31 cellular contexts compared by ENCODE assay signal in genomic region chr5:98847054-98847453, GRCh38.
"Had no signal": no experiment of that assay in that cellular context is flagged by ENCODE, and none has a peak within 500 bp of the region (broad histone marks: within the 10 kb centered on the region; RNA-seq: fewer than 3 reads in every experiment).

No MANE protein-coding gene starts in this region.

- H3K4me1 Mint-ChIP-seq: activated B cell treated with CpG ODN at 0.5 μM for 24 hours; activated T-helper 17 cell treated with anti-CD3 and anti-CD28 coated beads, Interleukin-2, amount 50 U/mL, for 72 hours had no signal

- H3K27me3 Mint-ChIP-seq: activated B cell treated with CpG ODN at 0.5 μM for 24 hours; activated CD8-positive, alpha-beta T cell treated with anti-CD3 and anti-CD28 coated beads for 36 hours; activated naive CD8-positive, alpha-beta T cell; activated T-helper 17 cell treated with anti-CD3 and anti-CD28 coated beads, Interleukin-2, amount 50 U/mL, for 72 hours; effector memory CD8-positive, alpha-beta T cell had no signal

- H3K36me3 ChIP-seq: esophagus squamous epithelium, gastroesophageal sphincter, heart right ventricle, WERI-Rb-1 had no signal

- H2AFZ ChIP-seq: hepatocyte had no signal

- H3K9me3 Mint-ChIP-seq: effector memory CD8-positive, alpha-beta T cell; T-helper 2 cell treated with Interferon-gamma antibody and Interleukin-4, amounts not matched to agents 5 μg/mL and 100 μg/mL, for 36 hours had no signal

- FAIRE-seq: colon had no signal

- H3K4me2 ChIP-seq: hepatocyte had no signal

- H3K9me3 ChIP-seq: gastroesophageal sphincter had no signal

- H3K4me3 ChIP-seq: body of pancreas, esophagus squamous epithelium, gastroesophageal sphincter, heart right ventricle, hepatocyte had no signal

- ATAC-seq: activated CD4-positive, CD25-positive, alpha-beta regulatory T cell treated with anti-CD3 and anti-CD28 coated beads, Interleukin-2, amount 50 U/mL, for 24 hours; activated CD8-positive, alpha-beta T cell treated with anti-CD3 and anti-CD28 coated beads for 36 hours; activated T-cell treated with anti-CD3 and anti-CD28 coated beads, Interleukin-2, amount 50 U/mL, for 4 hours; activated T-helper 17 cell treated with anti-CD3 and anti-CD28 coated beads, Interleukin-2, amount 50 U/mL, for 72 hours; body of pancreas; effector memory CD8-positive, alpha-beta T cell; gastroesophageal sphincter; heart right ventricle had no signal

- H3K27ac Mint-ChIP-seq: activated B cell treated with CpG ODN at 0.5 μM for 24 hours; activated CD8-positive, alpha-beta T cell treated with anti-CD3 and anti-CD28 coated beads for 36 hours; activated naive CD8-positive, alpha-beta T cell; activated T-helper 17 cell treated with anti-CD3 and anti-CD28 coated beads, Interleukin-2, amount 50 U/mL, for 72 hours; effector memory CD8-positive, alpha-beta T cell; T-helper 2 cell treated with Interferon-gamma antibody and Interleukin-4, amounts not matched to agents 5 μg/mL and 100 μg/mL, for 36 hours had no signal

- H3K4me3 Mint-ChIP-seq: activated B cell treated with CpG ODN at 0.5 μM for 24 hours; activated CD8-positive, alpha-beta T cell treated with anti-CD3 and anti-CD28 coated beads for 36 hours; activated naive CD8-positive, alpha-beta T cell; activated T-cell treated with anti-CD3 and anti-CD28 coated beads, Interleukin-2, amount 50 U/mL, for 4 hours; activated T-helper 17 cell treated with anti-CD3 and anti-CD28 coated beads, Interleukin-2, amount 50 U/mL, for 72 hours; effector memory CD8-positive, alpha-beta T cell; T-helper 2 cell treated with Interferon-gamma antibody and Interleukin-4, amounts not matched to agents 5 μg/mL and 100 μg/mL, for 36 hours had no signal

- H3K4me1 ChIP-seq: body of pancreas, esophagus squamous epithelium, gastroesophageal sphincter, heart right ventricle had no signal

- H3K27ac ChIP-seq: body of pancreas, esophagus squamous epithelium, gastroesophageal sphincter, heart right ventricle, hepatocyte, WERI-Rb-1 had no signal

- H3K27me3 ChIP-seq: body of pancreas, esophagus squamous epithelium, gastroesophageal sphincter, heart right ventricle, hepatocyte had no signal

- DNase-seq: activated B cell treated with CpG ODN at 0.5 μM for 24 hours; activated CD4-positive, alpha-beta T cell treated with anti-CD3 and anti-CD28 coated beads for 48 hours; activated CD4-positive, alpha-beta T cell treated with anti-CD3 and anti-CD28 coated beads, Interleukin-2, amount 50 U/mL, for 1 hour; activated CD4-positive, alpha-beta T cell treated with anti-CD3 and anti-CD28 coated beads, Interleukin-2, amount 50 U/mL, for 48 hours; activated CD8-positive, alpha-beta memory T cell treated with anti-CD3 and anti-CD28 coated beads for 24 hours; activated CD8-positive, alpha-beta T cell treated with anti-CD3 and anti-CD28 coated beads for 36 hours; activated effector memory CD4-positive, alpha-beta T cell treated with Interleukin-2 at 50 U/mL for 16 hours; activated gamma-delta T cell treated with Interleukin-2 at 50 U/mL for 16 hours; activated naive CD4-positive, alpha-beta T cell treated with anti-CD3 and anti-CD28 coated beads, Interleukin-2, amount 50 U/mL, for 16 hours; activated naive CD4-positive, alpha-beta T cell treated with Interleukin-2 at 50 U/mL for 16 hours; activated T-cell treated with anti-CD3 and anti-CD28 coated beads, Interleukin-2, amount 50 U/mL, for 4 hours; amniotic stem cell; anterior cingulate cortex; body of pancreas; caudate nucleus; cortex of kidney; dermis blood vessel endothelial cell; effector CD4-positive, alpha-beta T cell; effector memory CD8-positive, alpha-beta T cell; esophagus squamous epithelium; foreskin melanocyte; heart right ventricle; T1000; WERI-Rb-1 had no signal

- H3K79me2 ChIP-seq: hepatocyte had no signal
